ENCODE assay signal across 9 cellular contexts in genomic region chr10:95242581-95243317, GRCh38. TPM values are rescaled to one million over a fixed set of nuclear protein-coding genes. Genes with fewer than 3 reads are reported as not detected.
DNase-seq lines count a peak whose midpoint lies in the region; ATAC-seq, FAIRE-seq and TF ChIP-seq lines count a peak whose summit lies in the region.
"Had no signal": no experiment of that assay in that cellular context is flagged by ENCODE, and none has a peak within 500 bp of the region (broad histone marks: within the 10 kb centered on the region; RNA-seq: fewer than 3 reads in every experiment).

No MANE protein-coding gene starts in this region.

- H3K4me3 ChIP-seq in AG09309 (ENCODE audit: control insufficient read depth, low read depth, low read length) (no peak overlapping the region), brain microvascular endothelial cell (ENCODE audit: low read depth, low read length) (no peak overlapping the region), HepG2 (replicated peaks in 1 of 3; ENCODE audit: insufficient read depth in 1 of 3, low read depth in 2 of 3, low read length in 3 of 3) (no peak overlapping the region)

- POLR2A ChIA-PET in HepG2 (lab: Yijun Ruan, JAX) = no interaction called here

- H3K9me3 ChIP-seq in HepG2 (ENCODE audit: low read length) = no peaks in the 10 kb centered on the region

- peaks cover 14% of the 10 kb centered on the region for H3K4me1 ChIP-seq in HepG2 (ENCODE audit: insufficient read depth, low read length)

- ATAC-seq in HepG2 (peak; percentile 69), HG02870 (IDR thresholded peaks at IDR 0.05; ENCODE audit: unreplicated experiment) (no peak), GM21786 (IDR thresholded peaks at IDR 0.05; ENCODE audit: unreplicated experiment) (no peak), HG02981 (IDR thresholded peaks at IDR 0.05; ENCODE audit: unreplicated experiment) (no peak)

- peaks cover 25% of the 10 kb centered on the region for H3K36me3 ChIP-seq in brain microvascular endothelial cell (replicated peaks)
- peaks cover 38 to 84% of the 10 kb centered on the region in 2 experiments for H3K36me3 ChIP-seq in HepG2 (replicated peaks in 1 of 2; ENCODE audit: control insufficient read depth in 1 of 2, insufficient read depth in 2 of 2, low read length in 2 of 2)

- TF ChIP-seq EP300 in HepG2 (IDR thresholded peaks at IDR 0.05; ENCODE audit: low read depth in 2 of 2, low read length in 2 of 2) (no peak), HepG2 (CRISPR knock-in tag; IDR thresholded peaks at IDR 0.05; ENCODE audit: borderline replicate concordance) (no peak)

- DNase-seq in AG09309 (ENCODE audit: low read depth) (peak; percentile 32), ELR (ENCODE audit: low read depth) (peak; percentile 73), NCI-H460 (ENCODE audit: extremely low read depth, low read depth) (peak; percentile 75), brain microvascular endothelial cell (no peak), HepG2 (ENCODE audit: low spot score) (peak; percentile 45)

- peak; percentile 30 for FAIRE-seq in HepG2 (lab: Jason Lieb, UNC)

- 89% methylated on average over 8 of the region's 8 CpGs for WGBS in HepG2 (ENCODE audit: low lambda C conversion rate)

- no peaks in the 10 kb centered on the region for H3K79me2 ChIP-seq in HepG2 (ENCODE audit: insufficient read depth, low read length)

- no TSS peak for BruUV-seq in HepG2 (replicated peaks; lab: Mats Ljungman, UMichigan)

- TF ChIP-seq CTCF in AG09309 (IDR thresholded peaks at IDR 0.05; ENCODE audit: control insufficient read depth, insufficient read depth, low read depth, low read length, missing control alignments) = peak; percentile 87
- peak; percentile 83 for TF ChIP-seq CTCF in brain microvascular endothelial cell (IDR thresholded peaks at IDR 0.05; ENCODE audit: low read depth, low read length, missing control alignments)
- TF ChIP-seq CTCF in HepG2 (CRISPR knock-in tag; IDR thresholded peaks at IDR 0.05) = peak; percentile 78

- no peak overlapping the region for H3K9ac ChIP-seq in HepG2 (ENCODE audit: insufficient read depth, low read depth, low read length)

- in situ Hi-C loops in brain microvascular endothelial cell (cut with HindIII; ENCODE audit: low pct_ligation_motif_present, low sequenced_read_pairs) (no loop called here), HepG2 (cut with HindIII; ENCODE audit: extremely low pct_ligation_motif_present, low pct_unique_long_range_greater_than_20kb) (loop anchor here (5.0 to 25.0 kb wide), 2 partner anchors 110 to 605 kb away; no protein-coding TSS in a partner anchor)

- no peaks in the 10 kb centered on the region for H3K27me3 ChIP-seq in brain microvascular endothelial cell (replicated peaks)
- no peaks in the 10 kb centered on the region for H3K27me3 ChIP-seq in HepG2 (ENCODE audit: control insufficient read depth in 1 of 2, insufficient read depth in 2 of 2, low read length in 2 of 2)

- peak; percentile 64 for TF ChIP-seq RAD21 in HepG2 (CRISPR knock-in tag; IDR thresholded peaks at IDR 0.05)

- no peak overlapping the region for H2AFZ ChIP-seq in HepG2 (ENCODE audit: low read length)

- intact Hi-C loops in HepG2 (cut with micrococcal nuclease; ENCODE audit: unreplicated experiment) = loop anchor here (1.0 kb wide), 2 partner anchors 34 to 109 kb away; no protein-coding TSS in a partner anchor

- CTCF ChIA-PET in HepG2 (lab: Yijun Ruan, JAX; ENCODE audit: low intra/inter-chr PET ratio, low total read pairs) = interaction anchor here (0.9 to 2.2 kb wide), 4 partner anchors 61 to 120 kb away, joined by 3 to 34 read pairs (median 4); no protein-coding TSS in a partner anchor

- H4K20me1 ChIP-seq in HepG2 (ENCODE audit: insufficient read depth, low read length) = 0 out of 2 replicates have a peak, but pooled peaks cover 6% of the 10 kb centered on the region

- H3K4me2 ChIP-seq in HepG2 (ENCODE audit: low read depth, low read length) = no peak overlapping the region

- H3K27ac ChIP-seq in brain microvascular endothelial cell = no peak overlapping the region
- H3K27ac ChIP-seq in HepG2 (ENCODE audit: extremely low read length, insufficient read depth, low read length) = no peak overlapping the region

- TF ChIP-seq POLR2A in HepG2 (IDR thresholded peaks at IDR 0.05; ENCODE audit: insufficient read depth in 1 of 2, low read depth in 2 of 2, low read length in 2 of 2) = no peak

TF ChIP-seq in HepG2, 621 proteins besides CTCF, POLR2A, EP300 and RAD21:
- TF ChIP-seq PITX1 (CRISPR knock-in tag; IDR thresholded peaks at IDR 0.05) = no peak
- TF ChIP-seq SMAD1 (CRISPR knock-in tag; IDR thresholded peaks at IDR 0.05; ENCODE audit: borderline replicate concordance, low read depth) = no peak
- no peak for TF ChIP-seq ZSCAN20 (CRISPR knock-in tag; IDR thresholded peaks at IDR 0.05; ENCODE audit: borderline replicate concordance)
- TF ChIP-seq JUNB (CRISPR knock-in tag; IDR thresholded peaks at IDR 0.05; ENCODE audit: borderline replicate concordance) = no peak
- no peak for TF ChIP-seq ZNF136 (CRISPR knock-in tag; IDR thresholded peaks at IDR 0.05; ENCODE audit: low read depth)
- no peak for TF ChIP-seq U2AF2 (IDR thresholded peaks at IDR 0.05; ENCODE audit: low read depth, low read length)
- TF ChIP-seq STAG1 (CRISPR knock-in tag; IDR thresholded peaks at IDR 0.05) = peak; percentile 79
- peak; percentile 81 for TF ChIP-seq SMC3 (IDR thresholded peaks at IDR 0.05; ENCODE audit: low read length)
- no peak for TF ChIP-seq ZNF879 (CRISPR knock-in tag; IDR thresholded peaks at IDR 0.05)
- TF ChIP-seq JUND (CRISPR knock-in tag; IDR thresholded peaks at IDR 0.05) = no peak
- no peak for TF ChIP-seq LCORL (IDR thresholded peaks at IDR 0.05)
- TF ChIP-seq LCORL (CRISPR knock-in tag; IDR thresholded peaks at IDR 0.05) = no peak

RNA-seq across cellular contexts. Expression of gene PDLIM1, which starts 48.1 kb away (rescaled TPM):
- 19.4 and 21.0 TPM in 2 replicates for total RNA-seq in NCI-H460 (2014; rRNA removed; shearing (Covaris generic))
- 12.8 and 15.6 TPM in 2 replicates for polyA plus RNA-seq in NCI-H460 (2014; cell fraction: nucleus; rRNA removed)
- total RNA-seq in HepG2 (2016; rRNA removed; fragmentation: Illumina TruSeq; extraction: Trizol) = 123 and 183 TPM in 2 replicates
- 60.3 and 60.8 TPM in 2 replicates for total RNA-seq in HepG2 (2016; cell fraction: cytosol; rRNA removed; fragmentation: Illumina TruSeq; extraction: Trizol; ENCODE audit: low read depth)
- 116 and 166 TPM in 2 replicates for total RNA-seq in HepG2 (2016; cell fraction: insoluble cytoplasmic fraction; rRNA removed; fragmentation: Illumina TruSeq; extraction: Trizol)
- 123 and 134 TPM in 2 replicates for total RNA-seq in HepG2 (2016; cell fraction: membrane; rRNA removed; fragmentation: Illumina TruSeq; extraction: Trizol)
- total RNA-seq in HepG2 (2016; cell fraction: nucleus; rRNA removed; fragmentation: Illumina TruSeq; extraction: Trizol) = 78.1 and 97.1 TPM in 2 replicates
- polyA plus RNA-seq in HepG2 (2011; rRNA removed) = 109 and 119 TPM in 2 replicates
- 149 and 160 TPM in 2 replicates for polyA plus RNA-seq in HepG2 (2011; cell fraction: cytosol; rRNA removed)
- polyA plus RNA-seq in HepG2 (2011; cell fraction: nucleus; rRNA removed) = 55.5 and 63.7 TPM in 2 replicates
- 173 and 180 TPM in 2 replicates for polyA plus RNA-seq in HepG2 (2012)
- 184 TPM in 2 replicates for polyA plus RNA-seq in HepG2 (2016; cell fraction: cytosol; fragmentation: Illumina TruSeq; extraction: Trizol; ENCODE audit: low read depth)
- 383 and 451 TPM in 2 replicates for polyA plus RNA-seq in HepG2 (2016; cell fraction: insoluble cytoplasmic fraction; fragmentation: Illumina TruSeq; extraction: Trizol; ENCODE audit: low read depth)
- 281 and 307 TPM in 2 replicates for polyA plus RNA-seq in HepG2 (2016; cell fraction: membrane; fragmentation: Illumina TruSeq; extraction: Trizol; ENCODE audit: low read depth)
- 213 and 214 TPM in 2 replicates for polyA plus RNA-seq in HepG2 (2016; cell fraction: nucleus; fragmentation: Illumina TruSeq; extraction: Trizol; ENCODE audit: insufficient read depth, low read depth)
- polyA minus RNA-seq in HepG2 (2011; rRNA and poly(A)+ RNA removed; ENCODE audit: low replicate concordance) = 16.6 and 146 TPM in 2 replicates
- polyA minus RNA-seq in HepG2 (2011; cell fraction: cytosol; rRNA and poly(A)+ RNA removed) = 132 and 136 TPM in 2 replicates
- polyA minus RNA-seq in HepG2 (2011; cell fraction: nucleus; rRNA and poly(A)+ RNA removed) = 53.7 and 70.4 TPM in 2 replicates

RNA-seq across cellular contexts. Expression of gene ACSM6, which starts 48.7 kb away (rescaled TPM):
- not detected in 2 replicates for total RNA-seq in NCI-H460 (2014; rRNA removed; shearing (Covaris generic))
- polyA plus RNA-seq in NCI-H460 (2014; cell fraction: nucleus; rRNA removed) = 1.0 and 1.4 TPM in 2 replicates
- not detected in 2 replicates for total RNA-seq in HepG2 (2016; rRNA removed; fragmentation: Illumina TruSeq; extraction: Trizol)
- not detected in 2 replicates for total RNA-seq in HepG2 (2016; cell fraction: cytosol; rRNA removed; fragmentation: Illumina TruSeq; extraction: Trizol; ENCODE audit: low read depth)
- total RNA-seq in HepG2 (2016; cell fraction: insoluble cytoplasmic fraction; rRNA removed; fragmentation: Illumina TruSeq; extraction: Trizol) = not detected in 2 replicates
- not detected in 2 replicates for total RNA-seq in HepG2 (2016; cell fraction: membrane; rRNA removed; fragmentation: Illumina TruSeq; extraction: Trizol)
- not detected in 2 replicates for total RNA-seq in HepG2 (2016; cell fraction: nucleus; rRNA removed; fragmentation: Illumina TruSeq; extraction: Trizol)
- polyA plus RNA-seq in HepG2 (2011; rRNA removed) = not detected in 2 replicates
- polyA plus RNA-seq in HepG2 (2011; cell fraction: cytosol; rRNA removed) = not detected in 2 replicates
- polyA plus RNA-seq in HepG2 (2011; cell fraction: nucleus; rRNA removed) = not detected in 2 replicates
- polyA plus RNA-seq in HepG2 (2012) = not detected in 2 replicates
- polyA plus RNA-seq in HepG2 (2016; cell fraction: cytosol; fragmentation: Illumina TruSeq; extraction: Trizol; ENCODE audit: low read depth) = not detected in 2 replicates
- not detected in 2 replicates for polyA plus RNA-seq in HepG2 (2016; cell fraction: insoluble cytoplasmic fraction; fragmentation: Illumina TruSeq; extraction: Trizol; ENCODE audit: low read depth)
- polyA plus RNA-seq in HepG2 (2016; cell fraction: membrane; fragmentation: Illumina TruSeq; extraction: Trizol; ENCODE audit: low read depth) = not detected in 2 replicates
- not detected in 2 replicates for polyA plus RNA-seq in HepG2 (2016; cell fraction: nucleus; fragmentation: Illumina TruSeq; extraction: Trizol; ENCODE audit: insufficient read depth, low read depth)
- not detected in 2 replicates for polyA minus RNA-seq in HepG2 (2011; rRNA and poly(A)+ RNA removed; ENCODE audit: low replicate concordance)
- polyA minus RNA-seq in HepG2 (2011; cell fraction: cytosol; rRNA and poly(A)+ RNA removed) = not detected in 2 replicates
- polyA minus RNA-seq in HepG2 (2011; cell fraction: nucleus; rRNA and poly(A)+ RNA removed) = not detected in 2 replicates
- polyA plus RNA-seq: IgD-negative memory B cell had no signal
